16 cellular contexts compared by ENCODE assay signal in the genomic region with DNA sequence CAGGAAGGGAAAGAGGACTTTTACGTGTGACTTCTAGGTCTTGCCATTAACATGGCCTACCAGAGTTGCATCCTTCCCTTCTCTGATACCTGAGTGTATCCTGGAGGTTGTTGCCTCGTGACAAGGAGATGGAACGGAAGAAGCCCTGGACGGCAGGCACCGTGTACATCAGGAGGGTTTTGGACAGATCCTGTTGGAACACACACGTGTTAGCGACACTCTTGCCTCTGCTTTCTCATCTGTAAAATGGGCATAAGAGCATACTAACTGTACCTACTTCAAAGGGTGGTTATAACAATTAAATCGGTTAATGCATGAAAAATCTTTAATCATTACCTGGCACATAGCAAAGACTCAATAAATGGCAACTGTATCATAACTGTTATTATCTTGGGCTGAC. TPM values are rescaled to one million over a fixed set of nuclear protein-coding genes. Genes with fewer than 3 reads are reported as not detected.
DNase-seq lines count a peak whose midpoint lies in the region; ATAC-seq and TF ChIP-seq lines count a peak whose summit lies in the region.
"Had no signal": no experiment of that assay in that cellular context is flagged by ENCODE, and none has a peak within 500 bp of the region (broad histone marks: within the 10 kb centered on the region; RNA-seq: fewer than 3 reads in every experiment).

No MANE protein-coding gene starts in this region.

- H3K27ac Mint-ChIP-seq in stimulated activated naive CD8-positive, alpha-beta T cell treated with anti-CD3 and anti-CD28 coated beads, Interleukin-15, amount 100 ng/mL, for 72 hours, result peak overlapping the region; percentile 28 to 42
- peak overlapping the region; percentile 21 for H3K27ac Mint-ChIP-seq in neural crest cell (ENCODE audit: unreplicated experiment)
- H3K27ac Mint-ChIP-seq: GM23338 had no signal

- ATAC-seq in stimulated activated naive CD8-positive, alpha-beta T cell treated with anti-CD3 and anti-CD28 coated beads, Interleukin-15, amount 100 ng/mL, for 72 hours, result no peak
- no peak for ATAC-seq in stimulated activated naive CD8-positive, alpha-beta T cell treated with anti-CD3 and anti-CD28 coated beads, Interleukin-15, Interleukin-2, amounts not matched to agents 100 U/mL and 50 U/mL, for 24 hours
- no peak for ATAC-seq in HG03045 (IDR thresholded peaks at IDR 0.05; ENCODE audit: unreplicated experiment)
- ATAC-seq: A549, GM23338 had no signal

- TF ChIP-seq CTCF in neural crest cell (conservative IDR thresholded peaks at IDR 0.05), result no peak

- peaks cover 12% of the 10 kb centered on the region for H3K36me3 Mint-ChIP-seq in neural crest cell (ENCODE audit: low read depth)

- no peak overlapping the region for H3K4me3 Mint-ChIP-seq in stimulated activated naive CD8-positive, alpha-beta T cell treated with anti-CD3 and anti-CD28 coated beads, Interleukin-15, amount 100 ng/mL, for 72 hours
- H3K4me3 Mint-ChIP-seq in neural crest cell, result no peak overlapping the region
- H3K4me3 Mint-ChIP-seq: CD4-positive, alpha-beta memory T cell; GM23338 had no signal

- H3K27me3 Mint-ChIP-seq in stimulated activated naive CD8-positive, alpha-beta T cell treated with anti-CD3 and anti-CD28 coated beads, Interleukin-15, amount 100 ng/mL, for 72 hours, result no peaks in the 10 kb centered on the region
- H3K27me3 Mint-ChIP-seq in neural crest cell (ENCODE audit: low read depth), result no peaks in the 10 kb centered on the region
- H3K27me3 Mint-ChIP-seq: CD4-positive, alpha-beta memory T cell had no signal

- no peaks in the 10 kb centered on the region for H3K9me3 Mint-ChIP-seq in stimulated activated naive CD8-positive, alpha-beta T cell treated with anti-CD3 and anti-CD28 coated beads, Interleukin-15, amount 100 ng/mL, for 72 hours
- H3K9me3 Mint-ChIP-seq in neural crest cell, result no peaks in the 10 kb centered on the region
- H3K9me3 Mint-ChIP-seq: CD4-positive, alpha-beta memory T cell; GM23338 had no signal

- H3K4me1 Mint-ChIP-seq in stimulated activated naive CD8-positive, alpha-beta T cell treated with anti-CD3 and anti-CD28 coated beads, Interleukin-15, amount 100 ng/mL, for 72 hours, result peaks cover 11% of the 10 kb centered on the region
- H3K4me1 Mint-ChIP-seq in neural crest cell, result no peaks in the 10 kb centered on the region
- H3K4me1 Mint-ChIP-seq: CD4-positive, alpha-beta memory T cell; GM23338 had no signal

- DNase-seq in NCI-H510A treated with DMSO at 0.1 percent for 48 hours (lab: John Stamatoyannopoulos, UW) (peak; percentile 60), NCI-H510A (lab: John Stamatoyannopoulos, UW) (no peak), neural crest cell (ENCODE audit: low read depth, low spot score) (no peak), NAMALWA (ENCODE audit: low spot score) (no peak)
- DNase-seq in stimulated activated naive CD8-positive, alpha-beta T cell treated with anti-CD3 and anti-CD28 coated beads, Interleukin-15, amount 100 ng/mL, for 72 hours, result no peak
- DNase-seq in stimulated activated naive CD8-positive, alpha-beta T cell treated with anti-CD3 and anti-CD28 coated beads, Interleukin-15, Interleukin-2, amounts not matched to agents 100 U/mL and 50 U/mL, for 24 hours, result no peak
- DNase-seq: AML-193; CD4-positive, alpha-beta memory T cell; DMS153; DMS79; GDM1; HCEC 1CT had no signal

RNA-seq across cellular contexts. Expression of a gene that starts 30.0 kb away (rescaled TPM):
- 115 and 127 TPM in 2 replicates for total RNA-seq in neural crest cell

RNA-seq across cellular contexts. Expression of a gene that starts 59.5 kb away (rescaled TPM):
- total RNA-seq in neural crest cell, result 0.14 and 0.20 TPM in 2 replicates
- total RNA-seq: CD4-positive, alpha-beta memory T cell; Daoy; GM23338 had no signal
